19 cellular contexts compared by ENCODE assay signal in genomic region chr2:129201636-129202035, GRCh38.
DNase-seq lines count a peak whose midpoint lies in the region; ATAC-seq, FAIRE-seq and TF ChIP-seq lines count a peak whose summit lies in the region.
"Had no signal": no experiment of that assay in that cellular context is flagged by ENCODE, and none has a peak within 500 bp of the region (broad histone marks: within the 10 kb centered on the region; RNA-seq: fewer than 3 reads in every experiment).

No MANE protein-coding gene starts in this region.

- H2BK120ac ChIP-seq in mesendoderm (ENCODE audit: low read depth, low read length): no peak overlapping the region

- no peak overlapping the region for H3K56ac ChIP-seq in mesendoderm (ENCODE audit: low read length)

- TF ChIP-seq EP300 in K562 (IDR thresholded peaks at IDR 0.05; ENCODE audit: low read length): no peak

- H3K4me1 ChIP-seq in A673 (ENCODE audit: insufficient read depth, low read length, poor library complexity, severe bottlenecking): no peaks in the 10 kb centered on the region
- no peaks in the 10 kb centered on the region for H3K4me1 ChIP-seq in GM23338 (ENCODE audit: insufficient read depth)
- H3K4me1 ChIP-seq in K562 (replicated peaks in 1 of 2; ENCODE audit: control insufficient read depth in 2 of 2, insufficient read depth in 2 of 2, low read length in 2 of 2): no peaks in the 10 kb centered on the region
- H3K4me1 ChIP-seq in mesendoderm (ENCODE audit: control insufficient read depth, low read depth, low read length): no peaks in the 10 kb centered on the region
- no peaks in the 10 kb centered on the region for H3K4me1 ChIP-seq in right atrium auricular region
- H3K4me1 ChIP-seq: BLaER1 had no signal

- no peaks in the 10 kb centered on the region for H3K36me3 Mint-ChIP-seq in GM23338 (ENCODE audit: low read depth)
- H3K36me3 Mint-ChIP-seq: CD14-positive monocyte; CD4-positive, alpha-beta memory T cell had no signal

- H3K23ac ChIP-seq in mesendoderm (ENCODE audit: low read length): no peak overlapping the region

- WGBS in K562 (ENCODE audit: insufficient coverage, low coverage, missing lambda C conversion rate): 0% methylated on average over 2 of the region's 2 CpGs
- no CpG with 5 or more reads among the region's 2 CpGs for WGBS in mesendoderm (ENCODE audit: extremely low coverage, insufficient coverage, low lambda C conversion rate)

- H2AFZ ChIP-seq in GM23338: no peak overlapping the region
- H2AFZ ChIP-seq in K562 (ENCODE audit: low read depth, low read length): no peak overlapping the region

- no peaks in the 10 kb centered on the region for H3K79me1 ChIP-seq in mesendoderm (ENCODE audit: low read length)

- H3K4me3 Mint-ChIP-seq in GM23338: no peak overlapping the region
- H3K4me3 Mint-ChIP-seq: CD14-positive monocyte; CD4-positive, alpha-beta memory T cell; H9 had no signal

- H3K9me3 Mint-ChIP-seq in GM23338: no peaks in the 10 kb centered on the region

- TF ChIP-seq CTCF in A673 (conservative IDR thresholded peaks at IDR 0.05; ENCODE audit: low read depth, low read length) (no peak), GM23338 (conservative IDR thresholded peaks at IDR 0.05; ENCODE audit: low read depth in 2 of 2) (no peak), K562 (IDR thresholded peaks at IDR 0.05 in 2 of 3, conservative IDR thresholded peaks at IDR 0.05 in 1 of 3; ENCODE audit: insufficient read depth in 2 of 3, low read depth in 1 of 3, low read length in 3 of 3) (no peak), right atrium auricular region (IDR thresholded peaks at IDR 0.05) (no peak)

- peak; percentile 10 for DNase-seq in A673 (ENCODE audit: low spot score)
- DNase-seq in GM23338 (ENCODE audit: low spot score): peak; percentile 13
- no peak for DNase-seq in K562 (ENCODE audit: extremely low read depth in 1 of 4, low spot score in 3 of 4)
- peak; percentile 62 for DNase-seq in mesendoderm
- no peak for DNase-seq in GDM1 (lab: John Stamatoyannopoulos, UW)
- DNase-seq in right atrium auricular region (ENCODE audit: low spot score): no peak
- DNase-seq in SK-N-DZ (ENCODE audit: low spot score): no peak
- DNase-seq: ACHN; Calu3; CD4-positive, alpha-beta memory T cell; GOT3; H9 had no signal

- H3K27me3 Mint-ChIP-seq in GM23338 (ENCODE audit: insufficient read depth, low read depth, poor library complexity): no peaks in the 10 kb centered on the region

- ATAC-seq in GM23338 (no peak), K562 (no peak), HG02840 (IDR thresholded peaks at IDR 0.05; ENCODE audit: low FRiP score, unreplicated experiment) (no peak)

- H3K9me3 ChIP-seq in A673 (ENCODE audit: low read depth, low read length, poor library complexity, severe bottlenecking) (no peaks in the 10 kb centered on the region), K562 (replicated peaks; ENCODE audit: control insufficient read depth, insufficient read depth, low read depth, low read length) (no peaks in the 10 kb centered on the region), right atrium auricular region (no peaks in the 10 kb centered on the region)
- H3K9me3 ChIP-seq: BLaER1 had no signal

- H4K20me1 ChIP-seq in GM23338 (replicated peaks; ENCODE audit: insufficient read depth): no peaks in the 10 kb centered on the region
- H4K20me1 ChIP-seq in K562 (replicated peaks; ENCODE audit: control insufficient read depth, insufficient read depth, low read length): no peaks in the 10 kb centered on the region
- H4K20me1 ChIP-seq: BLaER1 had no signal

- H3F3A ChIP-seq in GM23338 (replicated peaks; ENCODE audit: low read depth): no peaks in the 10 kb centered on the region

- no peaks in the 10 kb centered on the region for H3K36me3 ChIP-seq in A673 (ENCODE audit: insufficient read depth, low read length, poor library complexity, severe bottlenecking)
- no peaks in the 10 kb centered on the region for H3K36me3 ChIP-seq in GM23338 (ENCODE audit: insufficient read depth)
- no peaks in the 10 kb centered on the region for H3K36me3 ChIP-seq in K562 (ENCODE audit: control insufficient read depth, insufficient read depth, low read length)
- no peaks in the 10 kb centered on the region for H3K36me3 ChIP-seq in mesendoderm (ENCODE audit: control insufficient read depth, insufficient read depth, low read length)
- no peaks in the 10 kb centered on the region for H3K36me3 ChIP-seq in right atrium auricular region
- H3K36me3 ChIP-seq: BLaER1 had no signal

- in situ Hi-C loops in K562 (cut with MboI): no loop called here

- POLR2A ChIA-PET in A673 (lab: Charles Lee; ENCODE audit: low non-redundant PET): no interaction called here
- POLR2A ChIA-PET in K562 (lab: Yijun Ruan, JAX): interaction anchor here (0.6 kb wide), 1 partner anchor 27 kb away, joined by 3 read pairs; no protein-coding TSS in a partner anchor

- BruUV-seq in A673 (replicated peaks; lab: Mats Ljungman, UMichigan): no TSS peak
- BruUV-seq in K562 (replicated peaks; lab: Mats Ljungman, UMichigan): no TSS peak

- peaks cover 14% of the 10 kb centered on the region; the same call in 2 of the 3 replicates for H3K4me1 Mint-ChIP-seq in GM23338
- H3K4me1 Mint-ChIP-seq: CD4-positive, alpha-beta memory T cell had no signal

- H3K79me2 ChIP-seq in GM23338 (replicated peaks; ENCODE audit: insufficient read depth): no peaks in the 10 kb centered on the region
- H3K79me2 ChIP-seq in K562 (ENCODE audit: control insufficient read depth, insufficient read depth, low read length): no peaks in the 10 kb centered on the region
- H3K79me2 ChIP-seq in mesendoderm (ENCODE audit: control insufficient read depth, insufficient read depth, low read length): no peaks in the 10 kb centered on the region

- H3K9me1 ChIP-seq in K562 (ENCODE audit: control insufficient read depth, insufficient read depth, low read length): no peaks in the 10 kb centered on the region

- H3K4ac ChIP-seq in mesendoderm (ENCODE audit: low read depth, low read length): no peak overlapping the region

- H2AK5ac ChIP-seq in mesendoderm (ENCODE audit: low read length): no peak overlapping the region

- H3K4me3 ChIP-seq in A673 (ENCODE audit: low read depth, low read length, poor library complexity, severe bottlenecking): no peak overlapping the region
- no peak overlapping the region for H3K4me3 ChIP-seq in GM23338
- no peak overlapping the region for H3K4me3 ChIP-seq in K562
- no peak overlapping the region for H3K4me3 ChIP-seq in mesendoderm (ENCODE audit: low read length)
- no peak overlapping the region for H3K4me3 ChIP-seq in right atrium auricular region
- H3K4me3 ChIP-seq: BLaER1 had no signal

- no peak overlapping the region for H3K18ac ChIP-seq in mesendoderm (ENCODE audit: low read length)

- H3K27me3 ChIP-seq in A673 (replicated peaks; ENCODE audit: insufficient read depth, low read depth, low read length, poor library complexity) (peaks cover 6% of the 10 kb centered on the region), GM23338 (ENCODE audit: insufficient read depth) (no peaks in the 10 kb centered on the region), K562 (ENCODE audit: control insufficient read depth in 2 of 2, insufficient read depth in 2 of 2, low read length in 2 of 2) (peaks cover 0 to 4% of the 10 kb centered on the region in 2 experiments; a peak in 1 of 5 replicates), mesendoderm (ENCODE audit: insufficient read depth, low read length, poor library complexity) (no peaks in the 10 kb centered on the region), right atrium auricular region (no peaks in the 10 kb centered on the region)
- H3K27me3 ChIP-seq: BLaER1 had no signal

- no peak overlapping the region for H4K8ac ChIP-seq in mesendoderm (ENCODE audit: low read depth, low read length)

- FAIRE-seq in K562 (lab: Jason Lieb, UNC): no peak
- FAIRE-seq: G401.6, GM12892, GM18507 had no signal

- H3K27ac Mint-ChIP-seq in GM23338: peak overlapping the region; percentile 30; the same call in 1 of the 2 replicates
- H3K27ac Mint-ChIP-seq: CD4-positive, alpha-beta memory T cell had no signal

- TF ChIP-seq POLR2A in K562 (conservative IDR thresholded peaks at IDR 0.05): no peak

- no peaks in the 10 kb centered on the region for H3K9me2 ChIP-seq in GM23338 (ENCODE audit: insufficient read depth)

- intact Hi-C loops in A673 (cut with micrococcal nuclease; ENCODE audit: unreplicated experiment): no loop called here
- intact Hi-C loops in K562 (cut with micrococcal nuclease): no loop called here

- H4K5ac ChIP-seq in mesendoderm (ENCODE audit: low read length): no peak overlapping the region

- H3K4me2 ChIP-seq in GM23338: no peak overlapping the region
- H3K4me2 ChIP-seq in K562 (ENCODE audit: insufficient read depth, low read length): no peak overlapping the region
- no peak overlapping the region for H3K4me2 ChIP-seq in mesendoderm (ENCODE audit: low read length)
- H3K4me2 ChIP-seq: BLaER1, KMS-11 had no signal

- no peak overlapping the region for H3K27ac ChIP-seq in A673 (ENCODE audit: low read depth, low read length, poor library complexity, severe bottlenecking)
- no peak overlapping the region for H3K27ac ChIP-seq in GM23338 (ENCODE audit: low read depth)
- no peak overlapping the region for H3K27ac ChIP-seq in K562 (ENCODE audit: extremely low read depth, low read depth, low read length)
- no peak overlapping the region for H3K27ac ChIP-seq in mesendoderm (ENCODE audit: low read depth, low read length)
- no peak overlapping the region for H3K27ac ChIP-seq in right atrium auricular region
- H3K27ac ChIP-seq: BLaER1, KMS-11 had no signal

- CTCF ChIA-PET in A673 (lab: Charles Lee) (no interaction called here), K562 (lab: Yijun Ruan, JAX; ENCODE audit: low intra/inter-chr PET ratio) (no interaction called here)

- TF ChIP-seq RAD21 in K562 (CRISPR knock-in tag; conservative IDR thresholded peaks at IDR 0.05 in 1 of 2, IDR thresholded peaks at IDR 0.05 in 1 of 2): no peak

- H3K9ac ChIP-seq in K562 (ENCODE audit: insufficient read depth in 1 of 2, low read depth in 2 of 2, low read length in 2 of 2) (no peak overlapping the region), mesendoderm (ENCODE audit: low read length) (no peak overlapping the region)
- H3K9ac ChIP-seq: BLaER1, KMS-11 had no signal

- H2BK5ac ChIP-seq in mesendoderm (ENCODE audit: low read length): no peak overlapping the region

- H2BK15ac ChIP-seq in mesendoderm (replicated peaks; ENCODE audit: low read depth): no peak overlapping the region

TF ChIP-seq in GM23338, 12 proteins besides CTCF, POLR2A, EP300 and RAD21 (continues in another document):
- no peak for TF ChIP-seq ZNF114 (CRISPR knock-in tag; IDR thresholded peaks at IDR 0.05)

TF ChIP-seq in K562, 482 proteins besides CTCF, POLR2A, EP300 and RAD21:
- 0 out of 2 replicates have a peak, but pooled peaks have one; percentile 21 for TF ChIP-seq ZNF316 (IDR thresholded peaks at IDR 0.05)
- no peak for TF ChIP-seq HES1 (IDR thresholded peaks at IDR 0.05; ENCODE audit: low read depth)

Comparison
In these comparisons a context has a peak if more than half of its experiments do, and no peak if none do; other contexts are left out.
1. DNase-seq: peak in A673 (single experiment), GM23338 (single experiment) and mesendoderm (single experiment); none in K562 (0 of 4), GDM1 (single experiment), right atrium auricular region (single experiment) and SK-N-DZ (single experiment).